In genomic region chr9:128552153-128552743, GRCh38 we compare ENCODE assay signal across 8 cellular contexts. TPM values are rescaled to one million over a fixed set of nuclear protein-coding genes. Genes with fewer than 3 reads are reported as not detected.
DNase-seq lines count a peak whose midpoint lies in the region; ATAC-seq, FAIRE-seq and TF ChIP-seq lines count a peak whose summit lies in the region.

Gene SPTAN1, plus strand, starts transcription at chr9:128552587. Its CDS starts 14,154 bp downstream, at chr9:128566741.

- H3K27ac Mint-ChIP-seq in Caco-2 (ENCODE audit: unreplicated experiment) (no peak within 1 kb of the TSS), endodermal cell (peak within 1 kb of the TSS; percentile 95)

- no peaks in the 10 kb centered on the region for H3K9me3 ChIP-seq in Caco-2
- no peaks in the 10 kb centered on the region for H3K9me3 ChIP-seq in endodermal cell (ENCODE audit: control insufficient read depth, low read length)

- CTCF ChIA-PET in Caco-2 (lab: Charles Lee), result interaction anchor here (0.5 to 1.2 kb wide), 7 partner anchors 13 to 1272 kb away, joined by 3 to 8 read pairs (median 5); partner anchors contain the start of genes ENDOG, SH3GLB2 and TOR1A

- peak; percentile 79 for ATAC-seq in GM21381 (IDR thresholded peaks at IDR 0.05; ENCODE audit: unreplicated experiment)

- 0% methylated on average over 10 to 81 of the region's 81 CpGs for WGBS in endodermal cell (ENCODE audit: insufficient coverage in 1 of 2, insufficient read length in 1 of 2), 2 experiments

- H3K4me3 Mint-ChIP-seq in Caco-2 (ENCODE audit: unreplicated experiment) (no peak within 1 kb of the TSS), endodermal cell (no peak within 1 kb of the TSS)

- H3K27me3 Mint-ChIP-seq in Caco-2 (ENCODE audit: insufficient read depth, unreplicated experiment) (no peaks in the 10 kb centered on the region), endodermal cell (ENCODE audit: insufficient read depth) (peaks cover 1% of the 10 kb centered on the region)

- peak within 1 kb of the TSS; percentile 95 for H3K9ac ChIP-seq in endodermal cell (ENCODE audit: extremely low read depth, low read length, poor library complexity, severe bottlenecking)

- intact Hi-C loops in Caco-2 (cut with micrococcal nuclease; ENCODE audit: unreplicated experiment), result loop anchor here (2.0 kb wide), 1 partner anchor 47 kb away; the partner anchor contains the start of gene GLE1

- H3K4me3 ChIP-seq in Caco-2 (ENCODE audit: low read depth, low read length) (peak within 1 kb of the TSS; percentile 93), endodermal cell (ENCODE audit: low read length) (peak within 1 kb of the TSS; percentile 96)

- TF ChIP-seq CTCF in Caco-2 (IDR thresholded peaks at IDR 0.05; ENCODE audit: insufficient read depth in 1 of 2, low read depth in 1 of 2, low read length in 1 of 2, severe bottlenecking in 1 of 2, unreplicated experiment in 1 of 2), result no peak
- no peak for TF ChIP-seq CTCF in endodermal cell (conservative IDR thresholded peaks at IDR 0.05)

- peak within 1 kb of the TSS; percentile 72 for H3K27ac ChIP-seq in endodermal cell (ENCODE audit: low read depth, low read length)

- H3K4me1 Mint-ChIP-seq in Caco-2 (ENCODE audit: low read depth, unreplicated experiment) (peaks cover 12% of the 10 kb centered on the region), endodermal cell (peaks cover 30% of the 10 kb centered on the region)

- H3K9me3 Mint-ChIP-seq in Caco-2 (ENCODE audit: unreplicated experiment) (no peaks in the 10 kb centered on the region), endodermal cell (no peaks in the 10 kb centered on the region)

- no TSS peak for BruUV-seq in Caco-2 (replicated peaks; lab: Mats Ljungman, UMichigan)

- POLR2A ChIA-PET in Caco-2 (lab: Charles Lee), result interaction anchor here (0.6 to 1.9 kb wide), 11 partner anchors 11 to 1502 kb away, joined by 3 to 11 read pairs (median 4); partner anchors contain the start of genes ENDOG, GLE1, GOLGA2 and GPR107

- peaks cover 5% of the 10 kb centered on the region for H3K36me3 Mint-ChIP-seq in Caco-2 (ENCODE audit: insufficient read depth, unreplicated experiment)
- no peaks in the 10 kb centered on the region for H3K36me3 Mint-ChIP-seq in endodermal cell (ENCODE audit: low read depth)

- peak; percentile 88 to 92 for DNase-seq in Caco-2
- DNase-seq in HTR-8/SVneo (ENCODE audit: insufficient read length, low spot score), result peak; percentile 82
- DNase-seq in NOMO-1 treated with dmso at 0.1 percent for 144 hours (lab: John Stamatoyannopoulos, UW; ENCODE audit: unreplicated experiment), result peak; percentile 85
- DNase-seq in activated CD8-positive, alpha-beta memory T cell treated with anti-CD3 and anti-CD28 coated beads for 48 hours (ENCODE audit: low read depth in 2 of 3, low spot score in 2 of 3), result peak; percentile 80 to 91 (median 89)
- DNase-seq in endodermal cell, result peak; percentile 96
- peak; percentile 97 for DNase-seq in mesenteric fat pad (ENCODE audit: low spot score)
- peak; percentile 81 for DNase-seq in stimulated activated CD8-positive, alpha-beta memory T cell treated with anti-CD3 and anti-CD28 coated beads, Interleukin-15, amount 100 ng/mL, for 1 hour (ENCODE audit: low read depth)

- peaks cover 37% of the 10 kb centered on the region for H3K4me1 ChIP-seq in Caco-2
- H3K4me1 ChIP-seq in endodermal cell (ENCODE audit: control insufficient read depth, insufficient read depth, low read length), result peaks cover 21% of the 10 kb centered on the region

- H3K27me3 ChIP-seq in Caco-2 (replicated peaks; ENCODE audit: control insufficient read depth, insufficient read depth, low read length) (no peaks in the 10 kb centered on the region), endodermal cell (ENCODE audit: control insufficient read depth, insufficient read depth, low read length, poor library complexity, severe bottlenecking) (no peaks in the 10 kb centered on the region)

- no peak for FAIRE-seq in HTR-8/SVneo (lab: Jason Lieb, UNC)

- H3K36me3 ChIP-seq in Caco-2 (ENCODE audit: control insufficient read depth, insufficient read depth, low read length) (no peaks in the 10 kb centered on the region), endodermal cell (ENCODE audit: control insufficient read depth, insufficient read depth, low read length) (peaks cover 8% of the 10 kb centered on the region)

RNA-seq across cellular contexts. Expression of gene SPTAN1, which starts in this region (rescaled TPM):
- total RNA-seq in Caco-2 (2022) (407 and 408 TPM in 2 replicates), endodermal cell (100 to 1,000 TPM; 309 to 319 TPM), mesenteric fat pad (361 TPM)
- polyA plus RNA-seq in endodermal cell (2013, experiment 1 of 2), result 190 TPM
- 174 TPM for polyA plus RNA-seq in endodermal cell (2013, experiment 2 of 2)

Comparison
In these comparisons a context has a peak if more than half of its experiments do, and no peak if none do; other contexts are left out.
1. Peak in every context shown above with its lines: DNase-seq, ATAC-seq, H3K4me3 ChIP-seq and H3K27ac ChIP-seq.